37 cellular contexts compared by ENCODE assay signal in genomic region chr13:113239357-113239756, GRCh38.
"Had no signal": no experiment of that assay in that cellular context is flagged by ENCODE, and none has a peak within 500 bp of the region (broad histone marks: within the 10 kb centered on the region; RNA-seq: fewer than 3 reads in every experiment).

No MANE protein-coding gene starts in this region.

- H3K27ac Mint-ChIP-seq: activated B cell treated with CpG ODN at 0.5 μM for 24 hours; activated CD4-positive, alpha-beta memory T cell treated with anti-CD3 and anti-CD28 coated beads for 36 hours; activated CD4-positive, alpha-beta T cell treated with anti-CD3 and anti-CD28 coated beads, Interleukin-2, amount 10 ng/mL, durations not matched to agents 24 days and 14 days; activated CD8-positive, alpha-beta T cell treated with anti-CD3 and anti-CD28 coated beads for 36 hours; activated naive CD4-positive, alpha-beta T cell treated with anti-CD3 and anti-CD28 coated beads for 36 hours; activated naive CD4-positive, alpha-beta T cell treated with anti-CD3 and anti-CD28 coated beads, Interleukin-2, amount 50 U/mL, for 72 hours; activated naive CD8-positive, alpha-beta T cell treated with anti-CD3 and anti-CD28 coated beads for 36 hours; activated T-cell treated with anti-CD3 and anti-CD28 coated beads, Interleukin-2, amount 50 U/mL, for 72 hours; activated T-helper 1 cell treated with anti-CD3 and anti-CD28 coated beads, Interleukin-12 subunit alpha, Interleukin-12 subunit beta, Interleukin-2, Interleukin-4 antibody, amounts not matched to agents 30 ng/mL and 10 ng/mL and 1 ng/mL, durations not matched to agents 14 hours and 24 hours and 36 hours; activated T-helper 17 cell treated with anti-CD3 and anti-CD28 coated beads, Interleukin-2, amount 50 U/mL, for 72 hours; T-helper 1 cell treated with Interleukin-12 subunit alpha and Interleukin-12 subunit beta and Interleukin-4 antibody, amounts not matched to agents 30 μg/mL and 1 μg/mL, for 36 hours; T-helper 2 cell treated with Interferon-gamma antibody and Interleukin-4, amounts not matched to agents 5 μg/mL and 100 μg/mL, for 36 hours had no signal

- H3K4me1 ChIP-seq: adrenal gland, body of pancreas, breast epithelium had no signal

- H3K4me3 Mint-ChIP-seq: activated B cell treated with CpG ODN at 0.5 μM for 24 hours; activated CD4-positive, alpha-beta memory T cell treated with anti-CD3 and anti-CD28 coated beads for 36 hours; activated CD4-positive, alpha-beta T cell treated with anti-CD3 and anti-CD28 coated beads, Interleukin-2, amount 10 ng/mL, durations not matched to agents 24 days and 14 days; activated CD8-positive, alpha-beta T cell treated with anti-CD3 and anti-CD28 coated beads for 36 hours; activated naive CD4-positive, alpha-beta T cell treated with anti-CD3 and anti-CD28 coated beads for 36 hours; activated naive CD8-positive, alpha-beta T cell treated with anti-CD3 and anti-CD28 coated beads for 36 hours; activated T-cell treated with anti-CD3 and anti-CD28 coated beads, Interleukin-2, amount 50 U/mL, for 4 hours; activated T-cell treated with anti-CD3 and anti-CD28 coated beads, Interleukin-2, amount 50 U/mL, for 72 hours; activated T-helper 1 cell treated with anti-CD3 and anti-CD28 coated beads, Interleukin-12 subunit alpha, Interleukin-12 subunit beta, Interleukin-2, Interleukin-4 antibody, amounts not matched to agents 30 ng/mL and 10 ng/mL and 1 ng/mL, durations not matched to agents 14 hours and 24 hours and 36 hours; activated T-helper 17 cell treated with anti-CD3 and anti-CD28 coated beads, Interleukin-2, amount 50 U/mL, for 72 hours; T-helper 1 cell treated with Interleukin-12 subunit alpha and Interleukin-12 subunit beta and Interleukin-4 antibody, amounts not matched to agents 30 μg/mL and 1 μg/mL, for 36 hours; T-helper 2 cell treated with Interferon-gamma antibody and Interleukin-4, amounts not matched to agents 5 μg/mL and 100 μg/mL, for 36 hours had no signal

- H3K4me1 Mint-ChIP-seq: activated B cell treated with CpG ODN at 0.5 μM for 24 hours; activated CD4-positive, alpha-beta T cell treated with anti-CD3 and anti-CD28 coated beads, Interleukin-2, amount 10 ng/mL, durations not matched to agents 24 days and 14 days; activated naive CD8-positive, alpha-beta T cell treated with anti-CD3 and anti-CD28 coated beads for 36 hours; activated T-helper 17 cell treated with anti-CD3 and anti-CD28 coated beads, Interleukin-2, amount 50 U/mL, for 72 hours had no signal

- ATAC-seq: activated CD8-positive, alpha-beta T cell treated with anti-CD3 and anti-CD28 coated beads for 36 hours; activated naive CD4-positive, alpha-beta T cell treated with anti-CD3 and anti-CD28 coated beads, Interleukin-2, amount 50 U/mL, for 72 hours; activated T-cell treated with anti-CD3 and anti-CD28 coated beads, Interleukin-2, amount 50 U/mL, for 4 hours; activated T-cell treated with anti-CD3 and anti-CD28 coated beads, Interleukin-2, amount 50 U/mL, for 72 hours; activated T-helper 17 cell treated with anti-CD3 and anti-CD28 coated beads, Interleukin-2, amount 50 U/mL, for 72 hours; body of pancreas had no signal

- H3K27me3 ChIP-seq: adrenal gland, body of pancreas, brain microvascular endothelial cell, breast epithelium had no signal

- H3K4me3 ChIP-seq: adrenal gland, body of pancreas, breast epithelium had no signal

- H3K9me3 Mint-ChIP-seq: activated B cell treated with CpG ODN at 0.5 μM for 24 hours; activated CD4-positive, alpha-beta memory T cell treated with anti-CD3 and anti-CD28 coated beads for 36 hours; activated CD4-positive, alpha-beta T cell treated with anti-CD3 and anti-CD28 coated beads, Interleukin-2, amount 10 ng/mL, durations not matched to agents 24 days and 14 days; activated CD8-positive, alpha-beta T cell treated with anti-CD3 and anti-CD28 coated beads for 36 hours; activated naive CD4-positive, alpha-beta T cell treated with anti-CD3 and anti-CD28 coated beads for 36 hours; activated naive CD4-positive, alpha-beta T cell treated with anti-CD3 and anti-CD28 coated beads, Interleukin-2, amount 50 U/mL, for 72 hours; activated naive CD8-positive, alpha-beta T cell treated with anti-CD3 and anti-CD28 coated beads for 36 hours; activated T-cell treated with anti-CD3 and anti-CD28 coated beads, Interleukin-2, amount 50 U/mL, for 4 hours; activated T-cell treated with anti-CD3 and anti-CD28 coated beads, Interleukin-2, amount 50 U/mL, for 72 hours; activated T-helper 1 cell treated with anti-CD3 and anti-CD28 coated beads, Interleukin-12 subunit alpha, Interleukin-12 subunit beta, Interleukin-2, Interleukin-4 antibody, amounts not matched to agents 30 ng/mL and 10 ng/mL and 1 ng/mL, durations not matched to agents 14 hours and 24 hours and 36 hours; activated T-helper 17 cell treated with anti-CD3 and anti-CD28 coated beads, Interleukin-2, amount 50 U/mL, for 72 hours; T-helper 1 cell treated with Interleukin-12 subunit alpha and Interleukin-12 subunit beta and Interleukin-4 antibody, amounts not matched to agents 30 μg/mL and 1 μg/mL, for 36 hours; T-helper 2 cell treated with Interferon-gamma antibody and Interleukin-4, amounts not matched to agents 5 μg/mL and 100 μg/mL, for 36 hours had no signal

- H3K27ac ChIP-seq: adrenal gland, body of pancreas, brain microvascular endothelial cell, breast epithelium, VCaP had no signal

- DNase-seq: activated B cell treated with CpG ODN at 0.5 μM for 24 hours; activated CD4-positive, alpha-beta memory T cell treated with anti-CD3 and anti-CD28 coated beads for 36 hours; activated CD4-positive, alpha-beta T cell treated with anti-CD3 and anti-CD28 coated beads for 4 hours; activated CD4-positive, alpha-beta T cell treated with anti-CD3 and anti-CD28 coated beads, Interleukin-2, amount 10 ng/mL, durations not matched to agents 24 days and 14 days; activated CD4-positive, alpha-beta T cell treated with anti-CD3 and anti-CD28 coated beads, Interleukin-2, amount 50 U/mL, for 1 hour; activated CD4-positive, alpha-beta T cell treated with anti-CD3 and anti-CD28 coated beads, Interleukin-2, amount 50 U/mL, for 4 hours; activated CD4-positive, CD25-positive, alpha-beta regulatory T cell treated with anti-CD3 and anti-CD28 coated beads, Interleukin-2, amount 50 U/mL, for 72 hours; activated CD8-positive, alpha-beta memory T cell treated with anti-CD3 and anti-CD28 coated beads, Interleukin-2, amount 50 U/mL, for 4 hours; activated CD8-positive, alpha-beta T cell treated with anti-CD3 and anti-CD28 coated beads for 36 hours; activated effector memory CD4-positive, alpha-beta T cell treated with anti-CD3 and anti-CD28 coated beads, Interleukin-2, amount 50 U/mL, for 16 hours; activated gamma-delta T cell treated with Interleukin-2 at 50 U/mL for 16 hours; activated naive CD4-positive, alpha-beta T cell; activated naive CD4-positive, alpha-beta T cell treated with anti-CD3 and anti-CD28 coated beads for 36 hours; activated naive CD4-positive, alpha-beta T cell treated with anti-CD3 and anti-CD28 coated beads, Interleukin-2, amount 50 U/mL, for 16 hours; activated naive CD8-positive, alpha-beta T cell treated with anti-CD3 and anti-CD28 coated beads for 36 hours; activated T-cell treated with anti-CD3 and anti-CD28 coated beads for 4 hours; activated T-cell treated with anti-CD3 and anti-CD28 coated beads, Interleukin-2, amount 50 U/mL, for 1 hour; activated T-cell treated with anti-CD3 and anti-CD28 coated beads, Interleukin-2, amount 50 U/mL, for 4 hours; activated T-cell treated with anti-CD3 and anti-CD28 coated beads, Interleukin-2, amount 50 U/mL, for 72 hours; adrenal gland; amniotic stem cell; aorta; body of pancreas; brain microvascular endothelial cell; central memory CD4-positive, alpha-beta T cell; T-helper 1 cell; T-helper 2 cell; T-helper 9 cell had no signal

- FAIRE-seq: astrocyte, TTC549 had no signal

- H3K9me3 ChIP-seq: adrenal gland, body of pancreas, breast epithelium had no signal
